Comparison of ENCODE assay signal across 15 cellular contexts in the genomic region with DNA sequence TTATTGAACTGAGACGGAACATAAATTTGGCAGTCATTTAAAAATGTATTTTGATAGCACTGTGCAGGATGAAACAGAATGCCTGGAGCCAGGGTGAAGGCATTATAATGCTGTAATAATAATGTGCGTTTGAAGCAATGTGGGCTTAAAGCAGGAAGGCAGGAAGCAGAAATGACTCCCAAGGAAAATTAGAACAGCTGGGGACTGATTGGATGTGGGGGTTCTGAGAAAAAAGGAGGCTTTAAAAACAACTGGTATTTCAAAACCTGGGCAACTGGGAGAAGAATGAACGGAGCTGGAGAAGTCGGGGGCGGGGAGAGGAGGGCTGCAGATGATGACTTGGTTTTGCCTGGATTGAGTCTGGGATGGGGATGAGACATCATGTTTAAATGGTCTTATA. TPM values are rescaled to one million over a fixed set of nuclear protein-coding genes. Genes with fewer than 3 reads are reported as not detected.
DNase-seq lines count a peak whose midpoint lies in the region; ATAC-seq, FAIRE-seq and TF ChIP-seq lines count a peak whose summit lies in the region.
"Had no signal": no experiment of that assay in that cellular context is flagged by ENCODE, and none has a peak within 500 bp of the region (broad histone marks: within the 10 kb centered on the region; RNA-seq: fewer than 3 reads in every experiment).

No MANE protein-coding gene starts in this region.

- no peaks in the 10 kb centered on the region for H3K4me1 Mint-ChIP-seq in nephron progenitor cell
- no peaks in the 10 kb centered on the region for H3K4me1 Mint-ChIP-seq in stimulated activated naive B cell treated with anti-CD40 and anti-IgM and Interleukin-4, amounts not matched to agents 10 μg/mL and 1 μg/mL and 100 μg/mL, for 72 hours
- H3K4me1 Mint-ChIP-seq: B cell had no signal

- DNase-seq in amniotic epithelial cell (ENCODE audit: low read depth): peak; percentile 11
- no peak for DNase-seq in nephron progenitor cell
- DNase-seq in HTR-8/SVneo (ENCODE audit: insufficient read length, low spot score): no peak
- DNase-seq in pancreas: no peak
- DNase-seq in stimulated activated naive B cell treated with anti-CD40 and anti-IgM and Interleukin-4, amounts not matched to agents 10 μg/mL and 1 μg/mL and 100 μg/mL, for 72 hours: no peak
- DNase-seq: Calu3; CD8-positive, alpha-beta T cell; DMS79 treated with DMSO at 0.1 percent for 48 hours; H9 had no signal

- WGBS in pancreas, 2 donors: 78 to 82% methylated on average over 5 of the region's 5 CpGs

- H3K4me3 ChIP-seq in parathyroid adenoma (ENCODE audit: low read depth, low read length) (no peak overlapping the region), pancreas (no peak overlapping the region)
- H3K4me3 ChIP-seq: BLaER1 treated with 17β-estradiol and CSF1 and Interleukin-3, amounts not matched to agents 10 nM and 100 nM; GM12878 had no signal

- no peak for FAIRE-seq in HTR-8/SVneo (lab: Jason Lieb, UNC)
- no peak for FAIRE-seq in pancreas (lab: Jason Lieb, UNC)
- FAIRE-seq: GM12878, H1 had no signal

- H3K9ac ChIP-seq in parathyroid adenoma: no peak overlapping the region
- H3K9ac ChIP-seq: BLaER1 treated with 17β-estradiol and CSF1 and Interleukin-3, amounts not matched to agents 10 nM and 100 nM had no signal

- H3K27me3 Mint-ChIP-seq in nephron progenitor cell (ENCODE audit: low read depth, poor library complexity): peaks cover 4% of the 10 kb centered on the region
- peaks cover 0 to 4% of the 10 kb centered on the region in 2 donors for H3K27me3 Mint-ChIP-seq in stimulated activated naive B cell treated with anti-CD40 and anti-IgM and Interleukin-4, amounts not matched to agents 10 μg/mL and 1 μg/mL and 100 μg/mL, for 72 hours

- no peak overlapping the region for H3K4me2 ChIP-seq in parathyroid adenoma (ENCODE audit: low read length)
- H3K4me2 ChIP-seq: BLaER1 treated with 17β-estradiol and CSF1 and Interleukin-3, amounts not matched to agents 10 nM and 100 nM had no signal

- no peak for ATAC-seq in pancreas
- ATAC-seq in stimulated activated naive B cell treated with anti-CD40 and anti-IgM and Interleukin-4, amounts not matched to agents 10 μg/mL and 1 μg/mL and 100 μg/mL, for 72 hours (replicated peaks): no peak
- ATAC-seq: CD8-positive, alpha-beta T cell; GM12878 had no signal

- H3K27me3 ChIP-seq in parathyroid adenoma (ENCODE audit: control insufficient read depth, insufficient read depth, low read length): no peaks in the 10 kb centered on the region
- H3K27me3 ChIP-seq in pancreas: no peaks in the 10 kb centered on the region
- H3K27me3 ChIP-seq: BLaER1 treated with 17β-estradiol and CSF1 and Interleukin-3, amounts not matched to agents 10 nM and 100 nM had no signal

- H3K4me1 ChIP-seq in parathyroid adenoma (peaks cover 65% of the 10 kb centered on the region), pancreas (no peaks in the 10 kb centered on the region)
- H3K4me1 ChIP-seq: BLaER1 treated with 17β-estradiol and CSF1 and Interleukin-3, amounts not matched to agents 10 nM and 100 nM had no signal

- H3K36me3 Mint-ChIP-seq in nephron progenitor cell (ENCODE audit: low read depth): no peaks in the 10 kb centered on the region
- H3K36me3 Mint-ChIP-seq in stimulated activated naive B cell treated with anti-CD40 and anti-IgM and Interleukin-4, amounts not matched to agents 10 μg/mL and 1 μg/mL and 100 μg/mL, for 72 hours: no peaks in the 10 kb centered on the region
- H3K36me3 Mint-ChIP-seq: CD8-positive, alpha-beta T cell had no signal

- H3K9me3 Mint-ChIP-seq in nephron progenitor cell: no peaks in the 10 kb centered on the region
- no peaks in the 10 kb centered on the region for H3K9me3 Mint-ChIP-seq in stimulated activated naive B cell treated with anti-CD40 and anti-IgM and Interleukin-4, amounts not matched to agents 10 μg/mL and 1 μg/mL and 100 μg/mL, for 72 hours
- H3K9me3 Mint-ChIP-seq: CD8-positive, alpha-beta T cell; H9 had no signal

- H3K9me3 ChIP-seq in parathyroid adenoma (ENCODE audit: control insufficient read depth, low read length) (no peaks in the 10 kb centered on the region), pancreas (no peaks in the 10 kb centered on the region)
- H3K9me3 ChIP-seq: BLaER1 treated with 17β-estradiol and CSF1 and Interleukin-3, amounts not matched to agents 10 nM and 100 nM had no signal

- H3K27ac ChIP-seq in parathyroid adenoma: peak overlapping the region; percentile 90
- H3K27ac ChIP-seq in pancreas: no peak overlapping the region
- H3K27ac ChIP-seq: BLaER1 treated with 17β-estradiol and CSF1 and Interleukin-3, amounts not matched to agents 10 nM and 100 nM had no signal

- peak overlapping the region; percentile 80 for H3K27ac Mint-ChIP-seq in nephron progenitor cell
- no peak overlapping the region for H3K27ac Mint-ChIP-seq in stimulated activated naive B cell treated with anti-CD40 and anti-IgM and Interleukin-4, amounts not matched to agents 10 μg/mL and 1 μg/mL and 100 μg/mL, for 72 hours
- H3K27ac Mint-ChIP-seq: B cell; CD8-positive, alpha-beta T cell had no signal

- intact Hi-C loops in pancreas (cut with DNase I): no loop called here

- no peaks in the 10 kb centered on the region for H3K36me3 ChIP-seq in parathyroid adenoma (ENCODE audit: control insufficient read depth, insufficient read depth, low read length)
- H3K36me3 ChIP-seq in pancreas: no peaks in the 10 kb centered on the region
- H3K36me3 ChIP-seq: BLaER1 treated with 17β-estradiol and CSF1 and Interleukin-3, amounts not matched to agents 10 nM and 100 nM had no signal

- TF ChIP-seq CTCF in nephron progenitor cell (IDR thresholded peaks at IDR 0.05) (no peak), parathyroid adenoma (IDR thresholded peaks at IDR 0.05) (no peak), pancreas (IDR thresholded peaks at IDR 0.05) (no peak)

- no peak overlapping the region for H3K4me3 Mint-ChIP-seq in nephron progenitor cell
- no peak overlapping the region for H3K4me3 Mint-ChIP-seq in stimulated activated naive B cell treated with anti-CD40 and anti-IgM and Interleukin-4, amounts not matched to agents 10 μg/mL and 1 μg/mL and 100 μg/mL, for 72 hours
- H3K4me3 Mint-ChIP-seq: B cell; CD8-positive, alpha-beta T cell; H9 had no signal

- peak overlapping the region; percentile 29 for H2AFZ ChIP-seq in parathyroid adenoma

- H3K79me2 ChIP-seq in parathyroid adenoma: peaks cover 9% of the 10 kb centered on the region

RNA-seq across cellular contexts. Expression of a gene that starts 12.6 kb away (rescaled TPM):
- under 1 TPM in 5 of 6 donors, not detected in 1; 0.09 to 0.78 (median 0.42) TPM for total RNA-seq in pancreas
- polyA plus RNA-seq in pancreas: under 1 TPM; 0.15 to 0.26 TPM
- total RNA-seq: A172; Calu3; CD8-positive, alpha-beta T cell; GM12878 had no signal
- polyA plus RNA-seq: GM12878 had no signal
